1 cellular context compared by ENCODE assay signal in the genomic region with DNA sequence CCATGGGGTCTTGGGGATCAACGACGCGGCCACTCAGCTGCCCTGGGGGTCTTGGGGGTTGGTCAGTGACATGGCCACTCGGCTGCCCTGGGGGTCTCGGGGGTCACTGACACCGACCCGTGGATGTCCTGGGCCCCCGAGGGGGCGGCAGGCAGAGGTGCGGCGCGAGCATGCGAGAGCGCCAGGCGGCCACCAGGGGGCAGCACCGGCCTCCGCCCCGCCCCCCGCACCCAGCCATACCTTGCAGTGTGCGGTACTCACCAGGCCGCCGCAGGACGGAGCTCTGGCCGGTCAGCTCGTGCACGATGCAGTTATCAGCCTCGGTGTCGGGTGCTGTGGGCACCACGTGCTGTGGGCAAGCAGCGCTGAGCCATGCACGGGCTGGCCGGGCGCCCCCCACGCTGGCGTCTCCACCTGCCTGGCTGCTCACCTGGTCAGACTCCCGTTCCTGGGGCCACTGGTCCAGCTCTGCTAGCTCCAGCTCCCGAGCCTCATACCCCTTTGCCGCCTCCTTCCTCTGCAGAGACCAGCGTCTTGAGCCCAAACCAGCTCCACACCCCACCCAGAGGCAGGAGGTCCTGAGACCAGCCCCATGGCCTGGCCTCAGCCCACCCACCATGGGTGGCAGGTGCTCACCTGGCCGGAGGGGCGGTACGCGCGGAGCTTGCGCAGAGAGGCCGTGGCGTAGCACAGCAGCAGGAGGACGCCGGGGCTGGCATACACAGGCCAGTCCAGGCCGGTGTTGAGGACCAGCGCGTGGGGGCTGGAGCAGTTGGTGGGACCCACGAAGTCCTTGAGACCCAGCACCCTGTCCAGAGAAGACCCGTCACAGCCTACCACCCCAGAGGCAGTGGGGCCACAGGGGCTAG.
TF ChIP-seq lines count a peak whose summit lies in the region.

No MANE protein-coding gene starts in this region.

TF ChIP-seq in endothelial cell of umbilical vein, 7 proteins besides CTCF, POLR2A, EP300 and RAD21:
- TF ChIP-seq MYC (IDR thresholded peaks at IDR 0.05; ENCODE audit: low read depth, low read length) (peak; percentile 94), GATA2 (IDR thresholded peaks at IDR 0.05; ENCODE audit: insufficient read depth, insufficient read length, low read depth, low read length) (no peak), POLR2AphosphoS5 (IDR thresholded peaks at IDR 0.05; ENCODE audit: insufficient read depth, low read depth, low read length) (peak; percentile 62)
- TF ChIP-seq, protein P1, sequence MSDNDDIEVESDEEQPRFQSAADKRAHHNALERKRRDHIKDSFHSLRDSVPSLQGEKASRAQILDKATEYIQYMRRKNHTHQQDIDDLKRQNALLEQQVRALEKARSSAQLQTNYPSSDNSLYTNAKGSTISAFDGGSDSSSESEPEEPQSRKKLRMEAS (IDR thresholded peaks at IDR 0.05; ENCODE audit: insufficient read depth, insufficient read length): peak; percentile 80
